Comparison of ENCODE assay signal across 11 cellular contexts in genomic region chr10:30628576-30628975, GRCh38. TPM values are rescaled to one million over a fixed set of nuclear protein-coding genes. Genes with fewer than 3 reads are reported as not detected.
"Had no signal": no experiment of that assay in that cellular context is flagged by ENCODE, and none has a peak within 500 bp of the region (broad histone marks: within the 10 kb centered on the region; RNA-seq: fewer than 3 reads in every experiment).

No MANE protein-coding gene starts in this region.

RNA-seq across cellular contexts. Expression of gene LYZL2, which starts 1.0 kb away (rescaled TPM):
- total RNA-seq: OCI-LY7, PC-3, PC-9, Peyer's patch, Right ventricle myocardium inferior, Right ventricle myocardium superior, RPMI7951, SJCRH30, SJSA1, SK-MEL-5 had no signal
- polyA plus RNA-seq: SK-N-SH had no signal
